Comparison of ENCODE assay signal across 7 cellular contexts in the genomic region with DNA sequence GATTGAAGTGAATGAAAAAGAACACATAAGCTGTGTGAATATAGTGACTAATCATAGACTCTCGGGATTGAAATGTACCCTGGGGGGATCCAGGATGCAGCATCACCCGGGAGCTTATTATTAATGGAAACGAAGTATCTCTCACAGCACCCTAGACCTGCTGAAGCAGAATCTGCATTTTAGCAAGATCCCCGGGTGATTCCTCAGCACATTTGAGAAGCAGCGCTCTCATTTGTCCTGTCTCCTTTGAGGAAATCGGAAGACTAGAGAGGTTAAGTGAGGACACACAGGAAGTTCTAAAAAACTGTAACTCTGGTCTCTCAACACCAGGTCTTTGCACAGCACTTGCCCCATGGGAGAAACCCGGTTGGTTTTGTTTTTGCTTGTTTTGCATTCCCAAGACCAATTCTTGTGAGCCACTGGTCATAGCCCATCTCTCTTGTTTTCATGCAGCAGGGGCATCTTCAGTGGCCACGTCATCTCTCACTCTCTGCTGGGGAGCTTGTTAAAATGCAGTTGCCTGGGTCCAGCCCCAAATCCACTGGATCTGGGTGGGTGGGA. TPM values are rescaled to one million over a fixed set of nuclear protein-coding genes. Genes with fewer than 3 reads are reported as not detected.
DNase-seq lines count a peak whose midpoint lies in the region; ATAC-seq and TF ChIP-seq lines count a peak whose summit lies in the region.

No MANE protein-coding gene starts in this region.

- no peak overlapping the region for H4K91ac ChIP-seq in neuronal stem cell (ENCODE audit: low read depth, low read length, poor library complexity)

- in situ Hi-C loops in brain microvascular endothelial cell (cut with HindIII; ENCODE audit: low pct_ligation_motif_present, low sequenced_read_pairs), result no loop called here

- H3K4ac ChIP-seq in neuronal stem cell (ENCODE audit: low read length), result no peak overlapping the region

- H3K9ac ChIP-seq in Karpas-422 (ENCODE audit: low read length) (peak overlapping the region; percentile 38), neuronal stem cell (ENCODE audit: low read depth, low read length, poor library complexity) (no peak overlapping the region)

- H3K23ac ChIP-seq in neuronal stem cell (ENCODE audit: low read depth, low read length, poor library complexity), result no peak overlapping the region

- peak overlapping the region; percentile 23 for H3K18ac ChIP-seq in neuronal stem cell (ENCODE audit: low read length)

- no CpG with 5 or more reads among the region's 8 CpGs for WGBS in neuronal stem cell (ENCODE audit: extremely low coverage in 2 of 2, insufficient read length in 2 of 2, insufficient replicate concordance in 1 of 2), 2 donors

- TF ChIP-seq CTCF in brain microvascular endothelial cell (IDR thresholded peaks at IDR 0.05; ENCODE audit: low read depth, low read length, missing control alignments), result no peak

- no peaks in the 10 kb centered on the region for H3K9me2 ChIP-seq in Karpas-422 (replicated peaks; ENCODE audit: insufficient read depth, low read length)

- H3K27ac ChIP-seq in Karpas-422 (ENCODE audit: low read length) (peak overlapping the region; percentile 78), brain microvascular endothelial cell (peak overlapping the region; percentile 46), neuronal stem cell (replicated peaks; ENCODE audit: low read length) (no peak overlapping the region)

- H4K8ac ChIP-seq in neuronal stem cell (ENCODE audit: low read depth, low read length), result no peak overlapping the region

- H2BK120ac ChIP-seq in neuronal stem cell (ENCODE audit: low read depth, low read length), result no peak overlapping the region

- ATAC-seq in GM18508 (IDR thresholded peaks at IDR 0.05; ENCODE audit: insufficient read depth, unreplicated experiment) (peak; percentile 69), GM21717 (IDR thresholded peaks at IDR 0.05; ENCODE audit: unreplicated experiment) (peak; percentile 82)

- peak overlapping the region; percentile 33; the same call in 1 of the 2 replicates for H3K4me3 ChIP-seq in Karpas-422 (ENCODE audit: low read length)
- H3K4me3 ChIP-seq in brain microvascular endothelial cell (ENCODE audit: low read depth, low read length), result no peak overlapping the region
- H3K4me3 ChIP-seq in neuronal stem cell (ENCODE audit: low read length in 2 of 2), result no peak overlapping the region

- H2AFZ ChIP-seq in Karpas-422 (ENCODE audit: low read length) (no peak overlapping the region), neuronal stem cell (ENCODE audit: low read length) (no peak overlapping the region)

- no peak overlapping the region for H2AK5ac ChIP-seq in neuronal stem cell (ENCODE audit: low read depth, low read length)

- DNase-seq in Karpas-422 (peak; percentile 82), brain microvascular endothelial cell (peak; percentile 38), neuronal stem cell (ENCODE audit: low spot score) (no peak), DMS53 treated with DMSO at 0.1 percent for 48 hours (lab: John Stamatoyannopoulos, UW; ENCODE audit: unreplicated experiment) (no peak)
- DNase-seq in activated CD4-positive, CD25-positive, alpha-beta regulatory T cell (lab: John Stamatoyannopoulos, UW), result no peak

- peaks cover 94% of the 10 kb centered on the region for H3K79me2 ChIP-seq in Karpas-422 (ENCODE audit: low read length)

- H2BK5ac ChIP-seq in neuronal stem cell (ENCODE audit: low read length), result no peak overlapping the region

- H3K27me3 ChIP-seq in Karpas-422 (ENCODE audit: low read length) (no peaks in the 10 kb centered on the region), brain microvascular endothelial cell (replicated peaks) (no peaks in the 10 kb centered on the region), neuronal stem cell (ENCODE audit: control insufficient read depth in 3 of 3, insufficient read depth in 3 of 3, low read depth in 1 of 3, low read length in 3 of 3) (no peaks in the 10 kb centered on the region)

- H3K4me2 ChIP-seq in Karpas-422 (ENCODE audit: low read depth, low read length, poor library complexity, severe bottlenecking) (peak overlapping the region; percentile 57), neuronal stem cell (ENCODE audit: insufficient read depth, low read length, poor library complexity, severe bottlenecking) (no peak overlapping the region)

- H3K9me3 ChIP-seq in Karpas-422 (ENCODE audit: low read length) (no peaks in the 10 kb centered on the region), neuronal stem cell (replicated peaks in 1 of 2; ENCODE audit: control insufficient read depth in 2 of 2, insufficient read depth in 1 of 2, low read depth in 1 of 2, low read length in 2 of 2) (peaks cover 0 to 7% of the 10 kb centered on the region in 2 donors)

- H2BK12ac ChIP-seq in neuronal stem cell (ENCODE audit: low read length), result no peak overlapping the region

- H4K20me1 ChIP-seq in Karpas-422 (ENCODE audit: insufficient read depth, low read depth, low read length), result no peaks in the 10 kb centered on the region

- no peak overlapping the region for H3K14ac ChIP-seq in neuronal stem cell (ENCODE audit: low read length)

- no peak overlapping the region for H2BK15ac ChIP-seq in neuronal stem cell (ENCODE audit: low read length)

- peaks cover 3% of the 10 kb centered on the region for H3K79me1 ChIP-seq in neuronal stem cell (ENCODE audit: low read depth, low read length)

- H3K36me3 ChIP-seq in Karpas-422 (ENCODE audit: insufficient read depth, low read length), result no peaks in the 10 kb centered on the region
- no peaks in the 10 kb centered on the region for H3K36me3 ChIP-seq in brain microvascular endothelial cell (replicated peaks)
- peaks cover 0 to 6% of the 10 kb centered on the region in 2 donors for H3K36me3 ChIP-seq in neuronal stem cell (replicated peaks in 1 of 2; ENCODE audit: control insufficient read depth in 2 of 2, insufficient read depth in 2 of 2, low read length in 2 of 2)

- peaks cover 61% of the 10 kb centered on the region for H3K4me1 ChIP-seq in Karpas-422 (ENCODE audit: low read length)
- peaks cover 20 to 21% of the 10 kb centered on the region in 2 donors for H3K4me1 ChIP-seq in neuronal stem cell (ENCODE audit: control insufficient read depth in 2 of 2, insufficient read depth in 1 of 2, low read depth in 1 of 2, low read length in 2 of 2)

RNA-seq across cellular contexts. Expression of a gene that starts 30.2 kb away (rescaled TPM):
- 25.2 and 32.3 TPM in 2 replicates for total RNA-seq in Karpas-422 (2014; rRNA removed; shearing (Covaris generic); ENCODE audit: low replicate concordance)
- 47.8 TPM for polyA plus RNA-seq in neuronal stem cell (2013, experiment 1 of 2)
- polyA plus RNA-seq in neuronal stem cell (2013, experiment 2 of 2), result 50.8 TPM

Comparison
In these comparisons a context has a peak if more than half of its experiments do, and no peak if none do; other contexts are left out.
1. DNase-seq: peak in Karpas-422 (single experiment) and brain microvascular endothelial cell (single experiment); none in neuronal stem cell (single experiment), DMS53 treated with DMSO at 0.1 percent for 48 hours (single experiment) and activated CD4-positive, CD25-positive, alpha-beta regulatory T cell (0 of 4).